8 cellular contexts compared by ENCODE assay signal in the genomic region with DNA sequence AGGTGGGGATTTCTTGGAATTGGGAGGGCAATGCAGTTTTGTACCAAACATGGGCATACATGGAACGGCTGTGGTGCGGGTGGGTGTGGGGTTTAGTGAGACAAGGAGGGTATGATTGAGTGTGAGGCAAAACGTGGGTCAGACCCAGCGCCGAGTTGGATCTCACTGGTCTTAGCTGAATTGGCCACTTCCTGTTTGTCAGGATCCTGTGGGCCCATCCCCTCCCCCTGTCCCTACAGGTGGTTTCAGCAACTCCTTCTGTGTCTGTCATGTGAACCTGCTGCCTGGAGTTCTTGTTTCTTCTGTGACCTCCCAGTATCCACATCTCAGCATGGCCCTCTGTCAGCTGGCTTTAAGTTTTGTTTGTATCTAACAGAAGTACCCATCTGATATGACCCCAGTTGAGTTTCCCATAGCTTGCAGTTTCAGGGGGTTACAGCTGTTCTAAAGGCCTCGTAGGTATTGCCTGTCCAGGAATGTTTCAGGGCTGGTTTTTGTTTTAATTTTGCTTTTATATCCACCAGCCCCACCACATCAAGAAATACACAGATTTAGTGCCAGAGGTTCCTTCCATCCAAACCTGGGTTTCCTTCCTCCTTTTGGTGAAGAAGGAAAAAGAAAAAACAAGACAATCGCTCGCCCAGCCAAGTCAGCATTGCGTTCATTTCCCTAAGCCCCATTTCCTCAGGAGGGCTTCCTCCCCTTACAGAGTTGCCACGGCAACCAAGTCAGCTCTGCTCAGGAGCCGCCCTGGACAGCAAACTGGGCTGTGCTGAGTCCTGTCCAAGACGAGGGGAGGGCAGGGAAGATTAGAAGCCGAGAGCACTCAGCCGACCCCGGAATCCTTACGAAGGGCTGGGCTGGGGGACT. TPM values are rescaled to one million over a fixed set of nuclear protein-coding genes. Genes with fewer than 3 reads are reported as not detected.
DNase-seq lines count a peak whose midpoint lies in the region; TF ChIP-seq lines count a peak whose summit lies in the region.

No MANE protein-coding gene starts in this region.

- no peak for TF ChIP-seq POLR2A in stomach (IDR thresholded peaks at IDR 0.05)

- H3K9me3 ChIP-seq in stomach = no peaks in the 10 kb centered on the region

- peaks cover 26 to 55% (median 37%) of the 10 kb centered on the region in 4 donors for H3K4me1 ChIP-seq in stomach

- H3K4me1 Mint-ChIP-seq in activated CD4-positive, alpha-beta T cell treated with anti-CD3 and anti-CD28 coated beads, Interleukin-2, amount 10 ng/mL, durations not matched to agents 24 days and 14 days = peaks cover 48% of the 10 kb centered on the region
- peaks cover 53% of the 10 kb centered on the region for H3K4me1 Mint-ChIP-seq in activated T-helper 1 cell treated with anti-CD3 and anti-CD28 coated beads, Interleukin-12 subunit alpha, Interleukin-12 subunit beta, Interleukin-2, Interleukin-4 antibody, amounts not matched to agents 30 ng/mL and 10 ng/mL and 1 ng/mL, durations not matched to agents 14 hours and 24 hours and 36 hours (ENCODE audit: low read depth)
- H3K4me1 Mint-ChIP-seq in immature natural killer cell = peaks cover 53 to 60% of the 10 kb centered on the region in 2 donors

- H3K4me3 Mint-ChIP-seq in activated CD4-positive, alpha-beta T cell treated with anti-CD3 and anti-CD28 coated beads, Interleukin-2, amount 10 ng/mL, durations not matched to agents 24 days and 14 days = peak overlapping the region; percentile 62
- peak overlapping the region; percentile 16 for H3K4me3 Mint-ChIP-seq in activated T-helper 1 cell treated with anti-CD3 and anti-CD28 coated beads, Interleukin-12 subunit alpha, Interleukin-12 subunit beta, Interleukin-2, Interleukin-4 antibody, amounts not matched to agents 30 ng/mL and 10 ng/mL and 1 ng/mL, durations not matched to agents 14 hours and 24 hours and 36 hours
- peak overlapping the region; percentile 54 to 85 (median 67) for H3K4me3 Mint-ChIP-seq in immature natural killer cell

- no peaks in the 10 kb centered on the region for H3K27me3 ChIP-seq in stomach

- TF ChIP-seq EP300 in stomach (IDR thresholded peaks at IDR 0.05) = no peak

- DNase-seq in activated CD4-positive, alpha-beta T cell treated with anti-CD3 and anti-CD28 coated beads, Interleukin-2, amount 10 ng/mL, durations not matched to agents 24 days and 14 days = peak; percentile 77
- no peak for DNase-seq in activated CD4-positive, alpha-beta T cell treated with anti-CD3 and anti-CD28 coated beads for 4 hours
- peak; percentile 25 for DNase-seq in activated T-helper 1 cell treated with anti-CD3 and anti-CD28 coated beads, Interleukin-12 subunit alpha, Interleukin-12 subunit beta, Interleukin-2, Interleukin-4 antibody, amounts not matched to agents 30 ng/mL and 10 ng/mL and 1 ng/mL, durations not matched to agents 14 hours and 24 hours and 36 hours (ENCODE audit: low spot score)
- peak; percentile 26 to 58 (median 44) for DNase-seq in immature natural killer cell
- DNase-seq in stomach = no peak
- no peak for DNase-seq in DMS114 treated with DMSO at 0.1 percent for 48 hours (lab: John Stamatoyannopoulos, UW; ENCODE audit: unreplicated experiment)
- DNase-seq in NCI-H1092 treated with DMSO at 0.1 percent for 48 hours (lab: John Stamatoyannopoulos, UW) = no peak
- DNase-seq in amniotic stem cell (lab: John Stamatoyannopoulos, UW) = no peak

- H3K27ac Mint-ChIP-seq in activated CD4-positive, alpha-beta T cell treated with anti-CD3 and anti-CD28 coated beads, Interleukin-2, amount 10 ng/mL, durations not matched to agents 24 days and 14 days = peak overlapping the region; percentile 91
- peak overlapping the region; percentile 76 for H3K27ac Mint-ChIP-seq in activated T-helper 1 cell treated with anti-CD3 and anti-CD28 coated beads, Interleukin-12 subunit alpha, Interleukin-12 subunit beta, Interleukin-2, Interleukin-4 antibody, amounts not matched to agents 30 ng/mL and 10 ng/mL and 1 ng/mL, durations not matched to agents 14 hours and 24 hours and 36 hours
- H3K27ac Mint-ChIP-seq in immature natural killer cell = peak overlapping the region; percentile 81 to 96 (median 89)

- intact Hi-C loops in activated CD4-positive, alpha-beta T cell treated with anti-CD3 and anti-CD28 coated beads, Interleukin-2, amount 10 ng/mL, durations not matched to agents 24 days and 14 days (cut with micrococcal nuclease) = no loop called here
- intact Hi-C loops in activated T-helper 1 cell treated with anti-CD3 and anti-CD28 coated beads, Interleukin-12 subunit alpha, Interleukin-12 subunit beta, Interleukin-2, Interleukin-4 antibody, amounts not matched to agents 30 ng/mL and 10 ng/mL and 1 ng/mL, durations not matched to agents 14 hours and 24 hours and 36 hours (cut with micrococcal nuclease) = loop anchor here (2.0 kb wide), 1 partner anchor 18 kb away; no protein-coding TSS in a partner anchor
- intact Hi-C loops in stomach (cut with DNase I; ENCODE audit: low total_unique reads) = no loop called here

- peak overlapping the region in 1 of 4 donors; percentile 13 for H3K4me3 ChIP-seq in stomach

- H3K9me3 Mint-ChIP-seq in activated CD4-positive, alpha-beta T cell treated with anti-CD3 and anti-CD28 coated beads, Interleukin-2, amount 10 ng/mL, durations not matched to agents 24 days and 14 days = no peaks in the 10 kb centered on the region
- no peaks in the 10 kb centered on the region for H3K9me3 Mint-ChIP-seq in activated T-helper 1 cell treated with anti-CD3 and anti-CD28 coated beads, Interleukin-12 subunit alpha, Interleukin-12 subunit beta, Interleukin-2, Interleukin-4 antibody, amounts not matched to agents 30 ng/mL and 10 ng/mL and 1 ng/mL, durations not matched to agents 14 hours and 24 hours and 36 hours
- no peaks in the 10 kb centered on the region for H3K9me3 Mint-ChIP-seq in immature natural killer cell

- TF ChIP-seq CTCF in stomach (IDR thresholded peaks at IDR 0.05) = no peak

- peaks cover 74% of the 10 kb centered on the region for H3K36me3 Mint-ChIP-seq in activated CD4-positive, alpha-beta T cell treated with anti-CD3 and anti-CD28 coated beads, Interleukin-2, amount 10 ng/mL, durations not matched to agents 24 days and 14 days (ENCODE audit: low read depth)
- H3K36me3 Mint-ChIP-seq in activated T-helper 1 cell treated with anti-CD3 and anti-CD28 coated beads, Interleukin-12 subunit alpha, Interleukin-12 subunit beta, Interleukin-2, Interleukin-4 antibody, amounts not matched to agents 30 ng/mL and 10 ng/mL and 1 ng/mL, durations not matched to agents 14 hours and 24 hours and 36 hours (ENCODE audit: low read depth) = peaks cover 56% of the 10 kb centered on the region
- peaks cover 8 to 44% (median 23%) of the 10 kb centered on the region in 3 donors for H3K36me3 Mint-ChIP-seq in immature natural killer cell

- WGBS in stomach, 5 donors = 42 to 49% (median 45%) methylated on average over 16 of the region's 16 CpGs

- H3K27ac ChIP-seq in stomach = peak overlapping the region; percentile 16 to 76 (median 65)

- H3K27me3 Mint-ChIP-seq in activated CD4-positive, alpha-beta T cell treated with anti-CD3 and anti-CD28 coated beads, Interleukin-2, amount 10 ng/mL, durations not matched to agents 24 days and 14 days = no peaks in the 10 kb centered on the region
- H3K27me3 Mint-ChIP-seq in activated T-helper 1 cell treated with anti-CD3 and anti-CD28 coated beads, Interleukin-12 subunit alpha, Interleukin-12 subunit beta, Interleukin-2, Interleukin-4 antibody, amounts not matched to agents 30 ng/mL and 10 ng/mL and 1 ng/mL, durations not matched to agents 14 hours and 24 hours and 36 hours (ENCODE audit: insufficient read depth) = no peaks in the 10 kb centered on the region
- peaks cover 0 to 2% (median 0%) of the 10 kb centered on the region in 3 donors for H3K27me3 Mint-ChIP-seq in immature natural killer cell (ENCODE audit: low read depth in 3 of 3)

- H3K36me3 ChIP-seq in stomach = peaks cover 0 to 79% (median 63%) of the 10 kb centered on the region in 4 donors

RNA-seq across cellular contexts. Expression of gene APOL1, which starts 6.1 kb away (rescaled TPM):
- 36.2 and 37.3 TPM in 2 replicates for total RNA-seq in activated CD4-positive, alpha-beta T cell treated with anti-CD3 and anti-CD28 coated beads, Interleukin-2, amount 10 ng/mL, durations not matched to agents 24 days and 14 days
- total RNA-seq in activated T-helper 1 cell treated with anti-CD3 and anti-CD28 coated beads, Interleukin-12 subunit alpha, Interleukin-12 subunit beta, Interleukin-2, Interleukin-4 antibody, amounts not matched to agents 30 ng/mL and 10 ng/mL and 1 ng/mL, durations not matched to agents 14 hours and 24 hours and 36 hours = 36.7 and 37.1 TPM in 2 replicates
- polyA plus RNA-seq in immature natural killer cell (10 to 100 TPM in 2 of 3 donors, 1 to 10 TPM in 1; 8.7 to 65.8 (median 14.8) TPM), stomach (10 to 100 TPM in 2 of 3 donors, 1 to 10 TPM in 1; 7.3 to 58.1 (median 38.9) TPM)
- total RNA-seq in stomach = 10 to 100 TPM in 4 of 5 donors, 1 to 10 TPM in 1; 5.2 to 87.5 (median 38.2) TPM

RNA-seq across cellular contexts. Expression of gene APOL2, which starts 19.7 kb away (rescaled TPM):
- 52.0 and 58.6 TPM in 2 replicates for total RNA-seq in activated CD4-positive, alpha-beta T cell treated with anti-CD3 and anti-CD28 coated beads, Interleukin-2, amount 10 ng/mL, durations not matched to agents 24 days and 14 days
- 54.4 and 62.2 TPM in 2 replicates for total RNA-seq in activated T-helper 1 cell treated with anti-CD3 and anti-CD28 coated beads, Interleukin-12 subunit alpha, Interleukin-12 subunit beta, Interleukin-2, Interleukin-4 antibody, amounts not matched to agents 30 ng/mL and 10 ng/mL and 1 ng/mL, durations not matched to agents 14 hours and 24 hours and 36 hours
- polyA plus RNA-seq in immature natural killer cell (10 to 100 TPM; 22.4 to 42.4 (median 22.9) TPM), stomach (10 to 100 TPM; 18.8 to 36.9 (median 20.7) TPM)
- total RNA-seq in stomach = 100 to 1,000 TPM in 1 of 5 donors, 10 to 100 TPM in 4; 11.6 to 101 (median 44.9) TPM

RNA-seq across cellular contexts. Expression of gene APOL4, which starts 57.4 kb away (rescaled TPM):
- 0.17 TPM in 1 of 2 replicates, not detected in the other for total RNA-seq in activated CD4-positive, alpha-beta T cell treated with anti-CD3 and anti-CD28 coated beads, Interleukin-2, amount 10 ng/mL, durations not matched to agents 24 days and 14 days
- total RNA-seq in activated T-helper 1 cell treated with anti-CD3 and anti-CD28 coated beads, Interleukin-12 subunit alpha, Interleukin-12 subunit beta, Interleukin-2, Interleukin-4 antibody, amounts not matched to agents 30 ng/mL and 10 ng/mL and 1 ng/mL, durations not matched to agents 14 hours and 24 hours and 36 hours = 0.18 TPM in 1 of 2 replicates, not detected in the other
- under 1 TPM in 2 of 3 donors, not detected in 1; 0.25 to 0.27 TPM for polyA plus RNA-seq in immature natural killer cell
- total RNA-seq in stomach = 10 to 100 TPM in 1 of 5 donors, 1 to 10 TPM in 2, not detected in 2; 1.2 to 13.2 (median 3.6) TPM
- 10 to 100 TPM in 1 of 3 donors, 1 to 10 TPM in 2; 8.2 to 12.7 (median 9.7) TPM for polyA plus RNA-seq in stomach

Comparison
In these comparisons a context has a peak if more than half of its experiments do, and no peak if none do; other contexts are left out.
1. DNase-seq: peak in activated CD4-positive, alpha-beta T cell treated with anti-CD3 and anti-CD28 coated beads, Interleukin-2, amount 10 ng/mL, durations not matched to agents 24 days and 14 days (single experiment), activated T-helper 1 cell treated with anti-CD3 and anti-CD28 coated beads, Interleukin-12 subunit alpha, Interleukin-12 subunit beta, Interleukin-2, Interleukin-4 antibody, amounts not matched to agents 30 ng/mL and 10 ng/mL and 1 ng/mL, durations not matched to agents 14 hours and 24 hours and 36 hours (single experiment) and immature natural killer cell (3 of 3); none in activated CD4-positive, alpha-beta T cell treated with anti-CD3 and anti-CD28 coated beads for 4 hours (0 of 2), stomach (single experiment), DMS114 treated with DMSO at 0.1 percent for 48 hours (single experiment), NCI-H1092 treated with DMSO at 0.1 percent for 48 hours (single experiment) and amniotic stem cell (single experiment).
2. H3K4me3 Mint-ChIP-seq: peak in every context shown above with its lines; median percentile 67 in immature natural killer cell; 62 in activated CD4-positive, alpha-beta T cell treated with anti-CD3 and anti-CD28 coated beads, Interleukin-2, amount 10 ng/mL, durations not matched to agents 24 days and 14 days; 16 in activated T-helper 1 cell treated with anti-CD3 and anti-CD28 coated beads, Interleukin-12 subunit alpha, Interleukin-12 subunit beta, Interleukin-2, Interleukin-4 antibody, amounts not matched to agents 30 ng/mL and 10 ng/mL and 1 ng/mL, durations not matched to agents 14 hours and 24 hours and 36 hours.
3. Peak in every context shown above with its lines, with median percentiles within 50 percentile points of each other: H3K27ac Mint-ChIP-seq.